ENCODE assay signal across 1 cellular context in genomic region chr1:236543065-236543669, GRCh38.
TF ChIP-seq lines count a peak whose summit lies in the region.

No MANE protein-coding gene starts in this region.

TF ChIP-seq in GM23338, 12 proteins besides CTCF, POLR2A, EP300 and RAD21:
- TF ChIP-seq ZNF462 (CRISPR knock-in tag; IDR thresholded peaks at IDR 0.05): no peak
- no peak for TF ChIP-seq STAT1 (IDR thresholded peaks at IDR 0.05; ENCODE audit: unreplicated experiment)
- TF ChIP-seq CREB1 (CRISPR knock-in tag; IDR thresholded peaks at IDR 0.05; ENCODE audit: low read depth): no peak
- TF ChIP-seq ZNF114 (CRISPR knock-in tag; IDR thresholded peaks at IDR 0.05): no peak
- no peak for TF ChIP-seq POLR2AphosphoS5 (IDR thresholded peaks at IDR 0.05; ENCODE audit: low read depth)
- TF ChIP-seq NANOG (IDR thresholded peaks at IDR 0.05; ENCODE audit: borderline replicate concordance): no peak
- TF ChIP-seq ETS1 (IDR thresholded peaks at IDR 0.05): no peak
- no peak for TF ChIP-seq JUNB (IDR thresholded peaks at IDR 0.05; ENCODE audit: unreplicated experiment)
- TF ChIP-seq ZNF331 (CRISPR knock-in tag; IDR thresholded peaks at IDR 0.05; ENCODE audit: low read depth): no peak
- TF ChIP-seq EZH2 (IDR thresholded peaks at IDR 0.05; ENCODE audit: low read depth, unreplicated experiment): no peak
- TF ChIP-seq REST (IDR thresholded peaks at IDR 0.05; ENCODE audit: unreplicated experiment): no peak
- no peak for TF ChIP-seq EZH2phosphoT487 (IDR thresholded peaks at IDR 0.05; ENCODE audit: unreplicated experiment)
